ENCODE assay signal across 33 cellular contexts in the genomic region with DNA sequence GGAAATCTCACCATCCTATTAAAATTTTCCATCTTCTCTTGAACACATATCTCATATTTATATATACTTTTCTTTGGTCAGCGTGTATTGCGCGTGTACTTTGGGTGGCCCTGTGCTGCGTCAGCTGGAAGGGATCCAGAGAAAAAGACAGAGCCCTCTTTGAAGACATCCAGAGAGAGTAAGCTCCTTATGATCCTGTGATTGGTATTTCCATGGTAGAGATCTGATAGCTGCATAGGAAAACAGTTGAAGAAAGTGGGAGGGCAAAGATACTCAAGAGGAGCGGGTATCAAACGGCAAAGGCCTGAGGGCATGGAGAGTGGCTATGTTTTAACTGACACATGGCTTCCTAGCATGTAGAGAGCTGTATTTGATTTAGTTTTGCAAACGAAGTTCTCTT. TPM values are rescaled to one million over a fixed set of nuclear protein-coding genes. Genes with fewer than 3 reads are reported as not detected.
"Had no signal": no experiment of that assay in that cellular context is flagged by ENCODE, and none has a peak within 500 bp of the region (broad histone marks: within the 10 kb centered on the region; RNA-seq: fewer than 3 reads in every experiment).

No MANE protein-coding gene starts in this region.

- H3K9me3 Mint-ChIP-seq: activated CD4-positive, alpha-beta memory T cell treated with anti-CD3 and anti-CD28 coated beads, Interleukin-2, amount 10 ng/mL, durations not matched to agents 7 days and 5 days; activated CD4-positive, alpha-beta T cell treated with anti-CD3 and anti-CD28 coated beads, Interleukin-2, amount 10 ng/mL, durations not matched to agents 7 days and 5 days; activated naive CD4-positive, alpha-beta T cell treated with anti-CD3 and anti-CD28 coated beads, Interleukin-2, amount 10 ng/mL, durations not matched to agents 7 days and 5 days; activated naive CD4-positive, alpha-beta T cell treated with anti-CD3 and anti-CD28 coated beads, Interleukin-2, amount 50 U/mL, for 72 hours; activated naive CD8-positive, alpha-beta T cell treated with anti-CD3 and anti-CD28 coated beads, Interleukin-2, amount 10 ng/mL, durations not matched to agents 7 days and 5 days; activated T-cell treated with anti-CD3 and anti-CD28 coated beads, Interleukin-2, amount 50 U/mL, for 24 hours; activated T-cell treated with anti-CD3 and anti-CD28 coated beads, Interleukin-2, amount 50 U/mL, for 72 hours; brain; T-helper 2 cell treated with Interferon-gamma antibody and Interleukin-4, amounts not matched to agents 5 μg/mL and 100 μg/mL, for 36 hours had no signal

- H3K27ac Mint-ChIP-seq: activated CD4-positive, alpha-beta memory T cell treated with anti-CD3 and anti-CD28 coated beads, Interleukin-2, amount 10 ng/mL, durations not matched to agents 7 days and 5 days; activated CD4-positive, alpha-beta T cell treated with anti-CD3 and anti-CD28 coated beads for 36 hours; activated CD4-positive, alpha-beta T cell treated with anti-CD3 and anti-CD28 coated beads, Interleukin-2, amount 10 ng/mL, durations not matched to agents 7 days and 5 days; activated naive CD4-positive, alpha-beta T cell treated with anti-CD3 and anti-CD28 coated beads, Interleukin-2, amount 10 ng/mL, durations not matched to agents 7 days and 5 days; activated naive CD4-positive, alpha-beta T cell treated with anti-CD3 and anti-CD28 coated beads, Interleukin-2, amount 50 U/mL, for 72 hours; activated naive CD8-positive, alpha-beta T cell treated with anti-CD3 and anti-CD28 coated beads, Interleukin-2, amount 10 ng/mL, durations not matched to agents 7 days and 5 days; activated T-cell treated with anti-CD3 and anti-CD28 coated beads, Interleukin-2, amount 50 U/mL, for 24 hours; activated T-cell treated with anti-CD3 and anti-CD28 coated beads, Interleukin-2, amount 50 U/mL, for 72 hours; brain; T-helper 17 cell; T-helper 2 cell treated with Interferon-gamma antibody and Interleukin-4, amounts not matched to agents 5 μg/mL and 100 μg/mL, for 36 hours had no signal

- H3K36me3 Mint-ChIP-seq: activated naive CD4-positive, alpha-beta T cell treated with anti-CD3 and anti-CD28 coated beads, Interleukin-2, amount 10 ng/mL, durations not matched to agents 7 days and 5 days; activated naive CD4-positive, alpha-beta T cell treated with anti-CD3 and anti-CD28 coated beads, Interleukin-2, amount 50 U/mL, for 72 hours; activated naive CD8-positive, alpha-beta T cell treated with anti-CD3 and anti-CD28 coated beads, Interleukin-2, amount 10 ng/mL, durations not matched to agents 7 days and 5 days; brain had no signal

- H3K27me3 ChIP-seq: ascending aorta, colonic mucosa had no signal

- H3K9me3 ChIP-seq: ascending aorta, breast epithelium, colonic mucosa, gastrocnemius medialis, heart left ventricle had no signal

- ATAC-seq: activated CD4-positive, alpha-beta T cell treated with anti-CD3 and anti-CD28 coated beads for 36 hours; activated naive CD4-positive, alpha-beta T cell treated with anti-CD3 and anti-CD28 coated beads, Interleukin-2, amount 50 U/mL, for 72 hours; activated T-cell treated with anti-CD3 and anti-CD28 coated beads, Interleukin-2, amount 50 U/mL, for 72 hours; esophagus mucosa; gastrocnemius medialis; heart left ventricle; T-helper 17 cell had no signal

- H3K27ac ChIP-seq: ascending aorta, breast epithelium, cardiac muscle cell, colonic mucosa, gastrocnemius medialis, heart left ventricle had no signal

- H3K4me3 Mint-ChIP-seq: activated CD4-positive, alpha-beta memory T cell treated with anti-CD3 and anti-CD28 coated beads, Interleukin-2, amount 10 ng/mL, durations not matched to agents 7 days and 5 days; activated CD4-positive, alpha-beta T cell treated with anti-CD3 and anti-CD28 coated beads for 36 hours; activated CD4-positive, alpha-beta T cell treated with anti-CD3 and anti-CD28 coated beads, Interleukin-2, amount 10 ng/mL, durations not matched to agents 7 days and 5 days; activated naive CD4-positive, alpha-beta T cell treated with anti-CD3 and anti-CD28 coated beads, Interleukin-2, amount 10 ng/mL, durations not matched to agents 7 days and 5 days; activated naive CD8-positive, alpha-beta T cell treated with anti-CD3 and anti-CD28 coated beads, Interleukin-2, amount 10 ng/mL, durations not matched to agents 7 days and 5 days; activated T-cell treated with anti-CD3 and anti-CD28 coated beads, Interleukin-2, amount 50 U/mL, for 24 hours; activated T-cell treated with anti-CD3 and anti-CD28 coated beads, Interleukin-2, amount 50 U/mL, for 72 hours; brain; T-helper 17 cell; T-helper 2 cell treated with Interferon-gamma antibody and Interleukin-4, amounts not matched to agents 5 μg/mL and 100 μg/mL, for 36 hours had no signal

- DNase-seq: activated CD4-positive, alpha-beta memory T cell treated with anti-CD3 and anti-CD28 coated beads, Interleukin-2, amount 10 ng/mL, durations not matched to agents 7 days and 5 days; activated CD4-positive, alpha-beta T cell treated with anti-CD3 and anti-CD28 coated beads for 36 hours; activated CD4-positive, alpha-beta T cell treated with anti-CD3 and anti-CD28 coated beads, Interleukin-2, amount 10 ng/mL, durations not matched to agents 7 days and 5 days; activated CD4-positive, alpha-beta T cell treated with anti-CD3 and anti-CD28 coated beads, Interleukin-2, amount 50 U/mL, for 4 hours; activated CD4-positive, CD25-positive, alpha-beta regulatory T cell; activated CD4-positive, CD25-positive, alpha-beta regulatory T cell treated with anti-CD3 and anti-CD28 coated beads, Interleukin-2, amount 50 U/mL, for 72 hours; activated CD8-positive, alpha-beta memory T cell treated with anti-CD3 and anti-CD28 coated beads, Interleukin-2, amount 50 U/mL, for 48 hours; activated gamma-delta T cell; activated naive CD4-positive, alpha-beta T cell; activated naive CD4-positive, alpha-beta T cell treated with anti-CD3 and anti-CD28 coated beads, Interleukin-2, amount 10 ng/mL, durations not matched to agents 7 days and 5 days; activated naive CD8-positive, alpha-beta T cell treated with anti-CD3 and anti-CD28 coated beads, Interleukin-2, amount 10 ng/mL, durations not matched to agents 7 days and 5 days; activated T-cell treated with anti-CD3 and anti-CD28 coated beads for 4 hours; activated T-cell treated with anti-CD3 and anti-CD28 coated beads, Interleukin-2, amount 50 U/mL, for 24 hours; activated T-cell treated with anti-CD3 and anti-CD28 coated beads, Interleukin-2, amount 50 U/mL, for 72 hours; central memory CD4-positive, alpha-beta T cell; cerebellar nuclear complex; colonic mucosa; effector CD8-positive, alpha-beta T cell; foreskin fibroblast; gastrocnemius medialis; glutamatergic neuron; heart left ventricle; T-helper 17 cell; T1000 had no signal

RNA-seq across cellular contexts. Expression of gene HPGD, which starts 4.4 kb away (rescaled TPM):
- total RNA-seq: dermis microvascular lymphatic vessel endothelial cell, endothelial cell of umbilical vein had no signal
